19 cellular contexts compared by ENCODE assay signal in the genomic region with DNA sequence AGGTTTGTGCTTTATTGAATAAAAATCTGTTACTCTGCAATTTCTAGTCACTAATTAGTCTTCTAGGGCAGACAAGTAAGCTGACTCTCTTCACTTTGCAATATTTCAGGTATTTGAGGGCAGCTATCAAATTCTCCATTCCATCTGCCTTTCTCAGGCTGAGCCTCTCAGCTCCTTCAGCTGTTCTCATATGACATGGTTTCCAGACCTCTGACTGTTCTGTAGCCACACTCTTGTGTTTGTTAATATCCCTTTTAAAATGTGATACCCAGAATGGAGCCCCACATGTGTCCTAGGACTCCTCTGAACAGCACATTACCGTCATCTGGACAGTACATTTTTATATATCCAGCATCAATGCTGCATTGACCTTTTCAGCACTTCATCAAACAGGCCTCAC.
"Had no signal": no experiment of that assay in that cellular context is flagged by ENCODE, and none has a peak within 500 bp of the region (broad histone marks: within the 10 kb centered on the region; RNA-seq: fewer than 3 reads in every experiment).

No MANE protein-coding gene starts in this region.

- H3K36me3 ChIP-seq: ascending aorta, brain microvascular endothelial cell, gastroesophageal sphincter, uterus had no signal

- H3K27me3 ChIP-seq: ascending aorta, brain microvascular endothelial cell, gastroesophageal sphincter, uterus had no signal

- H3K79me2 ChIP-seq: hepatocyte had no signal

- H3K4me2 ChIP-seq: hepatocyte had no signal

- H3K27ac ChIP-seq: ascending aorta, brain microvascular endothelial cell, gastroesophageal sphincter, hepatocyte, uterus, VCaP had no signal

- H3K9me3 ChIP-seq: ascending aorta, gastroesophageal sphincter, uterus had no signal

- H3K4me1 ChIP-seq: ascending aorta, gastroesophageal sphincter, uterus had no signal

- DNase-seq: activated CD4-positive, alpha-beta T cell treated with anti-CD3 and anti-CD28 coated beads for 48 hours; activated CD4-positive, alpha-beta T cell treated with anti-CD3 and anti-CD28 coated beads, Interleukin-2, amount 50 U/mL, for 48 hours; activated CD8-positive, alpha-beta memory T cell treated with anti-CD3 and anti-CD28 coated beads for 24 hours; activated effector memory CD4-positive, alpha-beta T cell treated with anti-CD3 and anti-CD28 coated beads, Interleukin-2, amount 50 U/mL, for 16 hours; activated naive CD4-positive, alpha-beta T cell treated with anti-CD3 and anti-CD28 coated beads for 36 hours; activated naive CD8-positive, alpha-beta T cell treated with anti-CD3 and anti-CD28 coated beads for 36 hours; brain microvascular endothelial cell; cortex of kidney; islet precursor cell; left ventricle myocardium superior; mammary epithelial cell; natural killer cell; right cardiac atrium; stimulated activated CD4-positive, alpha-beta T cell treated with anti-CD3 and anti-CD28 coated beads, Interleukin-4, amount 100 ng/mL, for 1 hour; uterus had no signal

- H2AFZ ChIP-seq: hepatocyte had no signal

- H3K4me3 ChIP-seq: ascending aorta, gastroesophageal sphincter, hepatocyte, uterus had no signal
